13 cellular contexts compared by ENCODE assay signal in genomic region chr11:7485136-7485853, GRCh38. TPM values are rescaled to one million over a fixed set of nuclear protein-coding genes. Genes with fewer than 3 reads are reported as not detected.
A peak's percentile ranks its signal among the peaks of the same experiment; 100 is the strongest.
DNase-seq lines count a peak whose midpoint lies in the region; FAIRE-seq and TF ChIP-seq lines count a peak whose summit lies in the region.
"Had no signal": no experiment of that assay in that cellular context is flagged by ENCODE, and none has a peak within 500 bp of the region (broad histone marks: within the 10 kb centered on the region; RNA-seq: fewer than 3 reads in every experiment).

Gene OLFML1 (plus strand): TSS chr11:7485506. CDS start chr11:7485876, 370 bp downstream.

- H3K27ac Mint-ChIP-seq in chondrocyte (ENCODE audit: unreplicated experiment) (peak within 1 kb of the TSS; percentile 67), HFFc6 (no peak within 1 kb of the TSS)
- H3K27ac Mint-ChIP-seq: activated CD4-positive, alpha-beta T cell treated with anti-CD3 and anti-CD28 coated beads, Interleukin-2, amount 10 ng/mL, durations not matched to agents 24 days and 14 days had no signal

- H3K4me1 ChIP-seq in ACC112 (ENCODE audit: control insufficient read depth, insufficient read depth, low read length, unreplicated experiment), result peaks cover 17% of the 10 kb centered on the region
- H3K4me1 ChIP-seq in kidney (ENCODE audit: control insufficient read depth in 1 of 2, insufficient read depth in 1 of 2, low read depth in 1 of 2, low read length in 2 of 2), result peaks cover 0 to 7% of the 10 kb centered on the region in 2 donors
- H3K4me1 ChIP-seq in rectal smooth muscle tissue (ENCODE audit: control insufficient read depth, insufficient read depth, low read length), result no peaks in the 10 kb centered on the region

- H3K36me3 ChIP-seq in ACC112 (ENCODE audit: insufficient read depth, low read length), result no peaks in the 10 kb centered on the region
- no peaks in the 10 kb centered on the region for H3K36me3 ChIP-seq in kidney (ENCODE audit: control insufficient read depth in 1 of 2, insufficient read depth in 2 of 2, low read length in 2 of 2)
- no peaks in the 10 kb centered on the region for H3K36me3 ChIP-seq in rectal smooth muscle tissue (ENCODE audit: control insufficient read depth, insufficient read depth, low read length)

- no peaks in the 10 kb centered on the region for H3K79me2 ChIP-seq in ACC112 (ENCODE audit: control insufficient read depth, insufficient read depth, low read length, unreplicated experiment)

- H3K27me3 Mint-ChIP-seq in chondrocyte (ENCODE audit: low read depth) (no peaks in the 10 kb centered on the region), HFFc6 (ENCODE audit: insufficient read depth) (peaks cover 4% of the 10 kb centered on the region; the same call in 1 of the 2 replicates)
- H3K27me3 Mint-ChIP-seq: activated CD4-positive, alpha-beta T cell treated with anti-CD3 and anti-CD28 coated beads, Interleukin-2, amount 10 ng/mL, durations not matched to agents 24 days and 14 days had no signal

- peak within 1 kb of the TSS; percentile 70 for H3K4me3 Mint-ChIP-seq in chondrocyte (ENCODE audit: unreplicated experiment)
- no peak within 1 kb of the TSS for H3K4me3 Mint-ChIP-seq in HFFc6
- H3K4me3 Mint-ChIP-seq: activated CD4-positive, alpha-beta T cell treated with anti-CD3 and anti-CD28 coated beads, Interleukin-2, amount 10 ng/mL, durations not matched to agents 24 days and 14 days had no signal

- no peak within 1 kb of the TSS for H2AFZ ChIP-seq in ACC112 (ENCODE audit: low read length, unreplicated experiment)

- no peaks in the 10 kb centered on the region for H3K9me3 Mint-ChIP-seq in chondrocyte (ENCODE audit: low read depth)
- H3K9me3 Mint-ChIP-seq in HFFc6, result no peaks in the 10 kb centered on the region
- H3K9me3 Mint-ChIP-seq: activated CD4-positive, alpha-beta T cell treated with anti-CD3 and anti-CD28 coated beads, Interleukin-2, amount 10 ng/mL, durations not matched to agents 24 days and 14 days had no signal

- TF ChIP-seq CTCF in chondrocyte (IDR thresholded peaks at IDR 0.05), result no peak
- TF ChIP-seq CTCF in kidney (IDR thresholded peaks at IDR 0.05; ENCODE audit: borderline replicate concordance, extremely low read depth, insufficient read depth), result no peak
- TF ChIP-seq CTCF in HFFc6 (IDR thresholded peaks at IDR 0.05), result no peak

- H3K9me3 ChIP-seq in kidney (ENCODE audit: control insufficient read depth in 1 of 2, low read length in 2 of 2), result no peaks in the 10 kb centered on the region
- H3K9me3 ChIP-seq: A549, SK-N-SH had no signal

- H3K4me1 Mint-ChIP-seq in chondrocyte (ENCODE audit: low read depth) (peaks cover 37% of the 10 kb centered on the region), HFFc6 (ENCODE audit: low read depth) (peaks cover 14% of the 10 kb centered on the region)
- H3K4me1 Mint-ChIP-seq: activated CD4-positive, alpha-beta T cell treated with anti-CD3 and anti-CD28 coated beads, Interleukin-2, amount 10 ng/mL, durations not matched to agents 24 days and 14 days had no signal

- H3K27me3 ChIP-seq in ACC112 (ENCODE audit: insufficient read depth, low read length), result no peaks in the 10 kb centered on the region
- no peaks in the 10 kb centered on the region for H3K27me3 ChIP-seq in rectal smooth muscle tissue (ENCODE audit: control insufficient read depth, insufficient read depth, low read length)

- H3K36me3 Mint-ChIP-seq in chondrocyte (ENCODE audit: low read depth), result peaks cover 3% of the 10 kb centered on the region
- no peaks in the 10 kb centered on the region for H3K36me3 Mint-ChIP-seq in HFFc6 (ENCODE audit: low read depth)

- no peak for FAIRE-seq in kidney (lab: Jason Lieb, UNC)
- FAIRE-seq: A549 had no signal

- intact Hi-C loops in kidney (cut with DNase I), result no loop called here

- H3K4me3 ChIP-seq in ACC112 (ENCODE audit: low read depth, low read length) (peak within 1 kb of the TSS; percentile 69), kidney (ENCODE audit: low read length in 2 of 2) (peak within 1 kb of the TSS; percentile 26 to 63), rectal smooth muscle tissue (ENCODE audit: low read length) (peak within 1 kb of the TSS; percentile 62)
- H3K4me3 ChIP-seq: A549 had no signal

- DNase-seq in chondrocyte (ENCODE audit: low spot score) (no peak), kidney (no peak), HFFc6 (no peak), HUDEP-2 (lab: John Stamatoyannopoulos, UW; ENCODE audit: unreplicated experiment in 76 of 76) (no peak), EL (no peak)
- DNase-seq in activated naive CD4-positive, alpha-beta T cell (lab: John Stamatoyannopoulos, UW), result no peak
- DNase-seq: activated CD4-positive, alpha-beta T cell treated with anti-CD3 and anti-CD28 coated beads, Interleukin-2, amount 10 ng/mL, durations not matched to agents 24 days and 14 days; DMS79 treated with DMSO at 0.1 percent for 48 hours; NCI-H1417; SK-N-SH had no signal

- H3K9ac ChIP-seq in kidney (ENCODE audit: low read length in 2 of 2), result no peak within 1 kb of the TSS
- no peak within 1 kb of the TSS for H3K9ac ChIP-seq in rectal smooth muscle tissue (ENCODE audit: low read length)
- H3K9ac ChIP-seq: SK-N-SH had no signal

- H3K27ac ChIP-seq in ACC112 (ENCODE audit: low read depth, low read length), result no peak within 1 kb of the TSS
- no peak within 1 kb of the TSS for H3K27ac ChIP-seq in kidney (ENCODE audit: low read depth in 2 of 2, low read length in 2 of 2)
- H3K27ac ChIP-seq in rectal smooth muscle tissue (ENCODE audit: low read depth, low read length), result no peak within 1 kb of the TSS
- H3K27ac ChIP-seq: A549 had no signal

RNA-seq across cellular contexts. Expression of gene OLFML1, which starts in this region (rescaled TPM):
- total RNA-seq in chondrocyte (11.1 to 69.3 TPM (median 12.3 TPM) in 3 replicates), kidney (7.6 TPM)
- polyA plus RNA-seq in kidney (ENCODE audit: insufficient read depth, low read depth, low replicate concordance), result 8.3 TPM
- total RNA-seq in HFFc6 (2021; fragmentation: NEBNext Ultra II Directional; extraction: Animal tissue kit (Norgen Biotek cat#: 25700)), result under 1 TPM in 3 of 6 experiments, not detected in 3; 0.20 to 0.43 (median 0.25) TPM
- total RNA-seq: activated CD4-positive, alpha-beta T cell treated with anti-CD3 and anti-CD28 coated beads, Interleukin-2, amount 10 ng/mL, durations not matched to agents 24 days and 14 days had no signal
- polyA plus RNA-seq: A549, SK-N-SH had no signal
